In genomic region chr2:84022810-84023431, GRCh38 we compare ENCODE assay signal across 8 cellular contexts.
DNase-seq lines count a peak whose midpoint lies in the region; ATAC-seq and TF ChIP-seq lines count a peak whose summit lies in the region.

No MANE protein-coding gene starts in this region.

- H3K4me3 ChIP-seq in Jurkat, Clone E6-1 (ENCODE audit: low read length), result no peak overlapping the region
- H3K4me3 ChIP-seq in RWPE2 (ENCODE audit: severe bottlenecking), result no peak overlapping the region
- H3K4me3 ChIP-seq in fibroblast of mammary gland (ENCODE audit: control insufficient read depth, low read depth, low read length), result no peak overlapping the region
- H3K4me3 ChIP-seq in gastrocnemius medialis, result no peak overlapping the region

- H3K27ac ChIP-seq in RWPE2 (ENCODE audit: poor library complexity, severe bottlenecking) (no peak overlapping the region), gastrocnemius medialis (no peak overlapping the region)

- H3K4me1 ChIP-seq in RWPE2 (ENCODE audit: insufficient read depth, poor library complexity, severe bottlenecking) (no peaks in the 10 kb centered on the region), gastrocnemius medialis (no peaks in the 10 kb centered on the region)

- no peak for TF ChIP-seq POLR2A in gastrocnemius medialis (IDR thresholded peaks at IDR 0.05)

- DNase-seq in stimulated activated CD4-positive, alpha-beta T cell treated with anti-CD3 and anti-CD28 coated beads, Interleukin-15, amount 100 ng/mL, for 24 hours, result peak; percentile 14
- DNase-seq in stimulated activated CD4-positive, alpha-beta T cell treated with anti-CD3 and anti-CD28 coated beads, Interleukin-4, amount 100 ng/mL, for 1 hour, result no peak
- DNase-seq in Jurkat, Clone E6-1 (ENCODE audit: low read depth, low spot score), result peak; percentile 51
- DNase-seq in RWPE2 (ENCODE audit: low spot score) (no peak), fibroblast of mammary gland (ENCODE audit: low read depth) (peak; percentile 47), renal cortical epithelial cell (ENCODE audit: low read depth) (peak; percentile 64), gastrocnemius medialis (no peak)

- H3K36me3 ChIP-seq in RWPE2 (ENCODE audit: low read depth), result no peaks in the 10 kb centered on the region
- H3K36me3 ChIP-seq in gastrocnemius medialis, result no peaks in the 10 kb centered on the region

- H3K9me3 ChIP-seq in RWPE2 (ENCODE audit: severe bottlenecking) (no peaks in the 10 kb centered on the region), gastrocnemius medialis (no peaks in the 10 kb centered on the region)

- intact Hi-C loops in gastrocnemius medialis (cut with DNase I; ENCODE audit: low total_unique reads), result loop anchor here (10.0 kb wide), 1 partner anchor 292 kb away; no protein-coding TSS in a partner anchor

- TF ChIP-seq CTCF in RWPE2 (IDR thresholded peaks at IDR 0.05; ENCODE audit: poor library complexity, severe bottlenecking) (peak; percentile 79), fibroblast of mammary gland (conservative IDR thresholded peaks at IDR 0.05; ENCODE audit: control insufficient read depth, insufficient read depth, low read depth, low read length) (peak; percentile 63), gastrocnemius medialis (IDR thresholded peaks at IDR 0.05 in 4 of 5, conservative IDR thresholded peaks at IDR 0.05 in 1 of 5) (no peak)

- ATAC-seq in RWPE2 (ENCODE audit: low read depth) (0 out of 3 replicates have a peak, but pooled peaks have one; percentile 45), gastrocnemius medialis (no peak), HG03342 (IDR thresholded peaks at IDR 0.05; ENCODE audit: unreplicated experiment) (no peak)

- H3K27me3 ChIP-seq in RWPE2 (ENCODE audit: insufficient read depth, poor library complexity, severe bottlenecking) (no peaks in the 10 kb centered on the region), gastrocnemius medialis (no peaks in the 10 kb centered on the region)

- in situ Hi-C loops in gastrocnemius medialis (cut with MboI; ENCODE audit: low sequenced_read_pairs in 4 of 4), result no loop called here

Comparison
In these comparisons a context has a peak if more than half of its experiments do, and no peak if none do; other contexts are left out.
1. DNase-seq: peak in stimulated activated CD4-positive, alpha-beta T cell treated with anti-CD3 and anti-CD28 coated beads, Interleukin-15, amount 100 ng/mL, for 24 hours (single experiment), Jurkat, Clone E6-1 (single experiment), fibroblast of mammary gland (single experiment) and renal cortical epithelial cell (single experiment); none in stimulated activated CD4-positive, alpha-beta T cell treated with anti-CD3 and anti-CD28 coated beads, Interleukin-4, amount 100 ng/mL, for 1 hour (single experiment), RWPE2 (single experiment) and gastrocnemius medialis (0 of 2).
2. CTCF ChIP-seq: peak in RWPE2 (single experiment) and fibroblast of mammary gland (single experiment); none in gastrocnemius medialis (0 of 5).